In the genomic region with DNA sequence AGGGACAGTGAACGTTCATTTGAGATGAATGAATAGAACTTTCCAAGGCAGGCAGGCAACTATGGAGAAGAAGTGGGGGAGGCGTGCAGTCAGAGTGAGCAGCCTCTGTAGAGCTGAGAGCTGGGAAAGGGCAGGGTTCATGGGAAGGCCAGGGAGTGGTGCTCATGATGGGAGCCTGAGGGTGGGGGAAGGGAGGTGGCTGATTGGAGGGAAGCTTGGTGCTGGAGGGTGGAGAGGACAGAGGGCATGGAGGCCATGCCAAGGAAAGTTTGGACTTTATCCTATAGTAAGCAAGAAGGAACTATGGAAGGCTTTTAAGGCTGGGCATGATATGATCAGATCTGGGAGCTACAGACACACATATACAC, we compare ENCODE assay signal across 19 cellular contexts. TPM values are rescaled to one million over a fixed set of nuclear protein-coding genes. Genes with fewer than 3 reads are reported as not detected.
A peak's percentile ranks its signal among the peaks of the same experiment; 100 is the strongest.
DNase-seq lines count a peak whose midpoint lies in the region; ATAC-seq, FAIRE-seq and TF ChIP-seq lines count a peak whose summit lies in the region.
"Had no signal": no experiment of that assay in that cellular context is flagged by ENCODE, and none has a peak within 500 bp of the region (broad histone marks: within the 10 kb centered on the region; RNA-seq: fewer than 3 reads in every experiment).

No MANE protein-coding gene starts in this region.

- intact Hi-C loops in breast epithelium (cut with DNase I; ENCODE audit: low total_unique reads), result no loop called here
- intact Hi-C loops in MCF 10A (cut with micrococcal nuclease), result no loop called here

- no peaks in the 10 kb centered on the region for H3F3A ChIP-seq in SK-N-SH (replicated peaks; ENCODE audit: insufficient read depth)

- peak overlapping the region in 1 of 3 donors; percentile 58 for H3K4me3 ChIP-seq in breast epithelium
- H3K4me3 ChIP-seq in gastroesophageal sphincter, result no peak overlapping the region
- no peak overlapping the region for H3K4me3 ChIP-seq in SK-N-SH (ENCODE audit: low read depth in 2 of 2, low read length in 1 of 2)

- TF ChIP-seq POLR2A in breast epithelium (IDR thresholded peaks at IDR 0.05), result no peak
- no peak for TF ChIP-seq POLR2A in gastroesophageal sphincter (IDR thresholded peaks at IDR 0.05)

- ATAC-seq in gastroesophageal sphincter (no peak), GM19463 (IDR thresholded peaks at IDR 0.05; ENCODE audit: unreplicated experiment) (no peak)
- ATAC-seq: effector memory CD8-positive, alpha-beta T cell had no signal

- H3K36me3 ChIP-seq in breast epithelium (no peaks in the 10 kb centered on the region), gastroesophageal sphincter (no peaks in the 10 kb centered on the region), SK-N-SH (replicated peaks in 1 of 2; ENCODE audit: control insufficient read depth in 1 of 2, insufficient read depth in 2 of 2, low read length in 1 of 2) (no peaks in the 10 kb centered on the region)
- H3K36me3 ChIP-seq: neutrophil had no signal

- POLR2A ChIA-PET in MCF 10A (lab: Yijun Ruan, JAX) (no interaction called here), SK-N-SH (lab: Yijun Ruan, JAX) (no interaction called here)

- CTCF ChIA-PET in MCF 10A (lab: Yijun Ruan, JAX) (interaction anchor here (1.1 to 1.2 kb wide), 2 partner anchors 75 to 82 kb away, joined by 5 to 6 read pairs; no protein-coding TSS in a partner anchor), SK-N-SH (lab: Yijun Ruan, JAX) (interaction anchor here (0.6 kb wide), 1 partner anchor 9 kb away, joined by 3 read pairs; no protein-coding TSS in a partner anchor)

- TF ChIP-seq EP300 in gastroesophageal sphincter (IDR thresholded peaks at IDR 0.05), result no peak
- no peak for TF ChIP-seq EP300 in SK-N-SH (IDR thresholded peaks at IDR 0.05; ENCODE audit: borderline replicate concordance in 1 of 2, low read depth in 1 of 2, low read length in 1 of 2)

- no peaks in the 10 kb centered on the region for H4K20me1 ChIP-seq in SK-N-SH (ENCODE audit: insufficient read depth)

- no peaks in the 10 kb centered on the region for H3K27me3 ChIP-seq in breast epithelium
- H3K27me3 ChIP-seq in gastroesophageal sphincter, result no peaks in the 10 kb centered on the region
- H3K27me3 ChIP-seq in SK-N-SH (ENCODE audit: insufficient read depth), result no peaks in the 10 kb centered on the region
- H3K27me3 ChIP-seq: neutrophil had no signal

- H3K4me3 Mint-ChIP-seq in MCF 10A (ENCODE audit: unreplicated experiment) (no peak overlapping the region), neural crest cell (peak overlapping the region; percentile 69), type B pancreatic cell (peak overlapping the region; percentile 33)
- H3K4me3 Mint-ChIP-seq: activated naive CD4-positive, alpha-beta T cell treated with anti-CD3 and anti-CD28 coated beads, Interleukin-2, amount 50 U/mL, for 24 hours; CD4-positive, alpha-beta T cell; effector memory CD8-positive, alpha-beta T cell; T-helper 2 cell treated with Interferon-gamma antibody and Interleukin-4, amounts not matched to agents 5 μg/mL and 100 μg/mL, for 36 hours had no signal

- H3K36me3 Mint-ChIP-seq in MCF 10A (ENCODE audit: insufficient read depth, unreplicated experiment) (no peaks in the 10 kb centered on the region), neural crest cell (ENCODE audit: low read depth) (no peaks in the 10 kb centered on the region), type B pancreatic cell (no peaks in the 10 kb centered on the region)
- H3K36me3 Mint-ChIP-seq: activated naive CD4-positive, alpha-beta T cell treated with anti-CD3 and anti-CD28 coated beads, Interleukin-2, amount 50 U/mL, for 24 hours had no signal

- H3K9ac ChIP-seq in SK-N-SH, result no peak overlapping the region

- H3K4me1 Mint-ChIP-seq in MCF 10A (ENCODE audit: insufficient read depth, unreplicated experiment) (peaks cover 34% of the 10 kb centered on the region), neural crest cell (peaks cover 72% of the 10 kb centered on the region), type B pancreatic cell (ENCODE audit: unreplicated experiment) (peaks cover 52% of the 10 kb centered on the region)
- H3K4me1 Mint-ChIP-seq: activated naive CD4-positive, alpha-beta T cell treated with anti-CD3 and anti-CD28 coated beads, Interleukin-2, amount 50 U/mL, for 24 hours had no signal

- no peak for TF ChIP-seq RAD21 in SK-N-SH (IDR thresholded peaks at IDR 0.05; ENCODE audit: low read length)

- H3K9me2 ChIP-seq in SK-N-SH, result no peaks in the 10 kb centered on the region

- H3K4me1 ChIP-seq in breast epithelium, result peaks cover 0 to 7% of the 10 kb centered on the region in 2 donors
- H3K4me1 ChIP-seq in gastroesophageal sphincter, result peaks cover 0 to 41% (median 25%) of the 10 kb centered on the region in 3 donors
- peaks cover 0 to 5% of the 10 kb centered on the region in 2 experiments; a peak in 2 of 4 replicates for H3K4me1 ChIP-seq in SK-N-SH (ENCODE audit: control insufficient read depth in 1 of 2, insufficient read depth in 2 of 2, low read depth in 1 of 2, low read length in 1 of 2)

- H3K9me3 Mint-ChIP-seq in MCF 10A (ENCODE audit: unreplicated experiment) (no peaks in the 10 kb centered on the region), neural crest cell (peaks cover 2% of the 10 kb centered on the region), type B pancreatic cell (no peaks in the 10 kb centered on the region)
- H3K9me3 Mint-ChIP-seq: activated naive CD4-positive, alpha-beta T cell treated with anti-CD3 and anti-CD28 coated beads, Interleukin-2, amount 50 U/mL, for 24 hours; CD4-positive, alpha-beta T cell; effector memory CD8-positive, alpha-beta T cell; T-helper 2 cell treated with Interferon-gamma antibody and Interleukin-4, amounts not matched to agents 5 μg/mL and 100 μg/mL, for 36 hours had no signal

- DNase-seq in breast epithelium (ENCODE audit: low spot score in 2 of 2), result no peak
- no peak for DNase-seq in MCF 10A (ENCODE audit: unreplicated experiment)
- no peak for DNase-seq in neural crest cell (ENCODE audit: low read depth, low spot score)
- DNase-seq in type B pancreatic cell (ENCODE audit: extremely low spot score, unreplicated experiment), result no peak
- DNase-seq in HTR-8/SVneo (ENCODE audit: insufficient read length, low spot score), result no peak
- no peak for DNase-seq in SK-N-SH
- DNase-seq: activated CD4-positive, alpha-beta T cell treated with anti-CD3 and anti-CD28 coated beads for 1 hour; CD4-positive, alpha-beta T cell; DND-41; effector memory CD8-positive, alpha-beta T cell; NCI-H1930; NCI-H510A had no signal

- TF ChIP-seq CTCF in breast epithelium (IDR thresholded peaks at IDR 0.05) (no peak), MCF 10A (IDR thresholded peaks at IDR 0.05; ENCODE audit: unreplicated experiment) (no peak), gastroesophageal sphincter (IDR thresholded peaks at IDR 0.05) (no peak), neural crest cell (conservative IDR thresholded peaks at IDR 0.05) (no peak), type B pancreatic cell (conservative IDR thresholded peaks at IDR 0.05) (no peak), SK-N-SH (IDR thresholded peaks at IDR 0.05) (no peak)

- FAIRE-seq in HTR-8/SVneo (lab: Jason Lieb, UNC), result no peak
- FAIRE-seq: A204.1, GM18507 had no signal

- H2AFZ ChIP-seq in SK-N-SH (ENCODE audit: low read depth), result no peak overlapping the region

- H3K27ac Mint-ChIP-seq in MCF 10A (ENCODE audit: low read depth, unreplicated experiment) (no peak overlapping the region), neural crest cell (ENCODE audit: unreplicated experiment) (peak overlapping the region; percentile 63), type B pancreatic cell (peak overlapping the region; percentile 57)
- H3K27ac Mint-ChIP-seq: activated naive CD4-positive, alpha-beta T cell treated with anti-CD3 and anti-CD28 coated beads, Interleukin-2, amount 50 U/mL, for 24 hours; CD4-positive, alpha-beta T cell; effector memory CD8-positive, alpha-beta T cell; T-helper 2 cell treated with Interferon-gamma antibody and Interleukin-4, amounts not matched to agents 5 μg/mL and 100 μg/mL, for 36 hours had no signal

- whole genome bisulfite sequencing in gastroesophageal sphincter (ENCODE audit: low coverage in 1 of 2), 2 donors, result 70 to 100% methylated on average over 2 of the region's 2 CpGs
- WGBS in SK-N-SH (ENCODE audit: low lambda C conversion rate), result 81% methylated on average over 2 of the region's 2 CpGs

- no TSS peak for BruUV-seq in MCF 10A (replicated peaks; lab: Mats Ljungman, UMichigan)

- peak overlapping the region; percentile 78 to 96 for H3K27ac ChIP-seq in breast epithelium
- peak overlapping the region in 3 of 4 donors; percentile 48 to 75 (median 75) for H3K27ac ChIP-seq in gastroesophageal sphincter
- H3K27ac ChIP-seq in SK-N-SH (ENCODE audit: low read depth in 2 of 2, low read length in 1 of 2), result no peak overlapping the region
- H3K27ac ChIP-seq: neutrophil had no signal

- H3K27me3 Mint-ChIP-seq in MCF 10A (ENCODE audit: insufficient read depth, unreplicated experiment), result no peaks in the 10 kb centered on the region
- H3K27me3 Mint-ChIP-seq in neural crest cell (ENCODE audit: low read depth), result no peaks in the 10 kb centered on the region
- no peaks in the 10 kb centered on the region for H3K27me3 Mint-ChIP-seq in type B pancreatic cell
- H3K27me3 Mint-ChIP-seq: activated naive CD4-positive, alpha-beta T cell treated with anti-CD3 and anti-CD28 coated beads, Interleukin-2, amount 50 U/mL, for 24 hours; CD4-positive, alpha-beta T cell had no signal

- H3K4me2 ChIP-seq in SK-N-SH, result no peak overlapping the region

- H3K79me2 ChIP-seq in SK-N-SH (ENCODE audit: insufficient read depth), result no peaks in the 10 kb centered on the region

- H3K9me3 ChIP-seq in breast epithelium, result no peaks in the 10 kb centered on the region
- H3K9me3 ChIP-seq in gastroesophageal sphincter, result no peaks in the 10 kb centered on the region
- H3K9me3 ChIP-seq in SK-N-SH, result no peaks in the 10 kb centered on the region
- H3K9me3 ChIP-seq: neutrophil had no signal

TF ChIP-seq in SK-N-SH, 30 proteins besides CTCF, POLR2A, EP300 and RAD21 (continues in another document):
- TF ChIP-seq GABPA (IDR thresholded peaks at IDR 0.05; ENCODE audit: low read depth), result no peak
- no peak for TF ChIP-seq EZH2phosphoT487 (IDR thresholded peaks at IDR 0.05; ENCODE audit: borderline replicate concordance, low read depth)
- no peak for TF ChIP-seq USF2 (IDR thresholded peaks at IDR 0.05; ENCODE audit: borderline replicate concordance, low read depth, low read length)

RNA-seq across cellular contexts. Expression of gene LGALSL, which starts 47.6 kb away (rescaled TPM):
- total RNA-seq in breast epithelium, result 10 to 100 TPM in 2 of 3 donors, 1 to 10 TPM in 1; 9.4 to 16.7 (median 16.5) TPM
- 11.4 and 13.5 TPM in 2 replicates for total RNA-seq in MCF 10A (2022)
- 10 to 100 TPM in 3 of 4 donors, 1 to 10 TPM in 1; 8.3 to 18.1 (median 12.8) TPM for total RNA-seq in gastroesophageal sphincter
- 29.1 and 31.1 TPM in 2 replicates for total RNA-seq in neural crest cell
- 19.2 and 20.3 TPM in 2 replicates for total RNA-seq in type B pancreatic cell (ENCODE audit: low replicate concordance)
- 4.9 and 6.5 TPM in 2 replicates for polyA plus RNA-seq in SK-N-SH (2012; rRNA removed)
- 5.1 and 6.4 TPM in 2 replicates for polyA plus RNA-seq in SK-N-SH (2012; cell fraction: cytosol; rRNA removed)
- 2.8 and 3.3 TPM in 2 replicates for polyA plus RNA-seq in SK-N-SH (2012; cell fraction: nucleus; rRNA removed)

Comparison
In these comparisons a context has a peak if more than half of its experiments do, and no peak if none do; other contexts are left out.
1. H3K27ac ChIP-seq: peak in breast epithelium (2 of 2) and gastroesophageal sphincter (3 of 4); none in SK-N-SH (0 of 2).